In the genomic region with DNA sequence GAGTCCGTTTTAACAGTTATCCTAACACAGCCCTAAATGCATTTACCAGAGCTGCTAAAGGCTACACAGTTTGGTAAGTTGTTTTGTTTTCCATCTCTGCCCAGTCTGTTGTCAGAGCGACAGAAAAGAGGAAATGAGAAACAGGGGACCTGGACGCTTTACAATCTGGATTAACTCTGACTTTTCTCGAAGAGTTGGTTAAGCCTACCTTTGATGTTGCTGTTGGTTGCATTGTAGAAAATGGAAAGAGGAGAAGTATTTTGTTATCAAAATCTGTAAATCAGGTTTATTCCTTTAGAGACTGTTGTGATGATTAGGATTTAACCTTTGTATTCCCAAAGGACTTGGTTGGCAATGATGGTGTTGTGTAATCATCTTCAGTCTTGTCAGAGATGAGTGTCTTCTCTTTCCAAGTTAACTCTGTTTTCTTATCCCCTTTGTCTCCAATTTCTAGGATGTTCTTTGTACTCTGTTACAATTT, we compare ENCODE assay signal across 8 cellular contexts. TPM values are rescaled to one million over a fixed set of nuclear protein-coding genes. Genes with fewer than 3 reads are reported as not detected.
DNase-seq lines count a peak whose midpoint lies in the region; ATAC-seq, FAIRE-seq and TF ChIP-seq lines count a peak whose summit lies in the region.

No MANE protein-coding gene starts in this region.

- TF ChIP-seq EP300 in A549 (IDR thresholded peaks at IDR 0.05) = no peak

- WGBS in A549 (ENCODE audit: missing lambda C conversion rate) = 2% methylated on average over 4 of the region's 4 CpGs
- 48 to 61% methylated on average over 3 to 4 of the region's 4 CpGs for WGBS in mesodermal cell (ENCODE audit: insufficient coverage in 2 of 2), 2 experiments

- ATAC-seq in A549 (peak in 1 of 2 experiments; percentile 39; a peak in 2 of 6 replicates), HG02885 (IDR thresholded peaks at IDR 0.05; ENCODE audit: poor library complexity, unreplicated experiment) (peak; percentile 39)

- FAIRE-seq in A549 (lab: Jason Lieb, UNC) = no peak

- peak overlapping the region; percentile 49 for H3K4me3 ChIP-seq in A549
- peak overlapping the region; percentile 73 for H3K4me3 ChIP-seq in OCI-LY7 (ENCODE audit: low read depth, low read length, poor library complexity, severe bottlenecking)
- peak overlapping the region; percentile 79 for H3K4me3 ChIP-seq in colonic mucosa
- H3K4me3 ChIP-seq in mesodermal cell (ENCODE audit: extremely low read depth, insufficient read depth, low read length, poor library complexity, severe bottlenecking) = peak overlapping the region; percentile 59

- H3K79me2 ChIP-seq in OCI-LY7 (ENCODE audit: insufficient read depth, low read depth, low read length) = peaks cover 7% of the 10 kb centered on the region; the same call in 1 of the 2 replicates

- peak; percentile 22 to 45 for DNase-seq in A549 (ENCODE audit: low read depth in 1 of 2, low spot score in 1 of 2)
- DNase-seq in GM10248 (ENCODE audit: extremely low spot score) = peak; percentile 31
- DNase-seq in OCI-LY7 (ENCODE audit: low spot score) = peak; percentile 77
- no peak for DNase-seq in colonic mucosa
- DNase-seq in NK-92 (lab: John Stamatoyannopoulos, UW; ENCODE audit: unreplicated experiment) = no peak
- DNase-seq in NCI-H2196 treated with DMSO at 0.1 percent for 48 hours (lab: John Stamatoyannopoulos, UW; ENCODE audit: unreplicated experiment) = no peak

- peak overlapping the region; percentile 97 for H2AFZ ChIP-seq in OCI-LY7 (ENCODE audit: low read length)

- BruUV-seq in OCI-LY7 (replicated peaks; lab: Mats Ljungman, UMichigan) = no TSS peak

- H3K4me2 ChIP-seq in A549 (peak overlapping the region; percentile 79), OCI-LY7 (ENCODE audit: low read length) (peak overlapping the region; percentile 86)

- CTCF ChIA-PET in A549 (lab: Yijun Ruan, JAX) (interaction anchor here (1.6 to 3.9 kb wide), 2 partner anchors 48 to 91 kb away, joined by 3 to 20 read pairs; no protein-coding TSS in a partner anchor), GM10248 (lab: Yijun Ruan, JAX) (no interaction called here), OCI-LY7 (lab: Charles Lee; ENCODE audit: unreplicated experiment) (no interaction called here)

- TF ChIP-seq POLR2A in A549 (IDR thresholded peaks at IDR 0.05; ENCODE audit: low read length) = no peak

- no peaks in the 10 kb centered on the region for H3K36me3 ChIP-seq in OCI-LY7 (ENCODE audit: insufficient read depth, low read length)
- H3K36me3 ChIP-seq in colonic mucosa = no peaks in the 10 kb centered on the region
- no peaks in the 10 kb centered on the region for H3K36me3 ChIP-seq in mesodermal cell (ENCODE audit: control insufficient read depth, insufficient read depth, low read length)

- no peak for TF ChIP-seq CTCF in A549 (IDR thresholded peaks at IDR 0.05)
- TF ChIP-seq CTCF in GM10248 (IDR thresholded peaks at IDR 0.05; ENCODE audit: control extremely low read depth, extremely low read depth, low read depth, missing control alignments) = no peak
- no peak for TF ChIP-seq CTCF in OCI-LY7 (conservative IDR thresholded peaks at IDR 0.05; ENCODE audit: low read length)
- no peak for TF ChIP-seq CTCF in colonic mucosa (IDR thresholded peaks at IDR 0.05)

- H3K9me2 ChIP-seq in OCI-LY7 (ENCODE audit: insufficient read depth, low read length) = no peaks in the 10 kb centered on the region

- H3K9me3 ChIP-seq in A549 (no peaks in the 10 kb centered on the region), OCI-LY7 (ENCODE audit: low read length) (no peaks in the 10 kb centered on the region), colonic mucosa (no peaks in the 10 kb centered on the region), mesodermal cell (ENCODE audit: control insufficient read depth, low read length) (no peaks in the 10 kb centered on the region)

- peak overlapping the region; percentile 62 for H3K9ac ChIP-seq in colonic mucosa (ENCODE audit: low read depth in 2 of 2, low read length in 2 of 2)

- no peak for TF ChIP-seq RAD21 in A549 (conservative IDR thresholded peaks at IDR 0.05 in 1 of 2, IDR thresholded peaks at IDR 0.05 in 1 of 2)

- no peaks in the 10 kb centered on the region for H3K27me3 ChIP-seq in colonic mucosa

- POLR2A ChIA-PET in A549 (lab: Yijun Ruan, JAX) = interaction anchor here (0.9 kb wide), 1 partner anchor 92 kb away, joined by 3 read pairs; no protein-coding TSS in a partner anchor
- POLR2A ChIA-PET in GM10248 (lab: Yijun Ruan, JAX) = no interaction called here
- POLR2A ChIA-PET in OCI-LY7 (lab: Charles Lee) = interaction anchor here (0.6 to 1.1 kb wide), 3 partner anchors 9 to 644 kb away, joined by 3 to 4 read pairs (median 3); no protein-coding TSS in a partner anchor

- no peaks in the 10 kb centered on the region for H4K20me1 ChIP-seq in OCI-LY7 (ENCODE audit: insufficient read depth, low read length)

- peak overlapping the region; percentile 77 to 89 for H3K27ac ChIP-seq in A549
- peak overlapping the region; percentile 78 for H3K27ac ChIP-seq in OCI-LY7 (ENCODE audit: low read depth, low read length, poor library complexity, severe bottlenecking)
- peak overlapping the region; percentile 71 for H3K27ac ChIP-seq in colonic mucosa
- peak overlapping the region; percentile 98 for H3K27ac ChIP-seq in mesodermal cell (ENCODE audit: low read depth, low read length, severe bottlenecking)

- intact Hi-C loops in OCI-LY7 (cut with micrococcal nuclease; ENCODE audit: unreplicated experiment) (loop anchor here (2.0 to 10.0 kb wide), 2 partner anchors 93 to 369 kb away; no protein-coding TSS in a partner anchor), colonic mucosa (cut with DNase I) (no loop called here)

- H3K4me1 ChIP-seq in A549 (peaks cover 34% of the 10 kb centered on the region), OCI-LY7 (ENCODE audit: insufficient read depth, low read length, poor library complexity, severe bottlenecking) (peaks cover 18% of the 10 kb centered on the region), colonic mucosa (peaks cover 7% of the 10 kb centered on the region), mesodermal cell (ENCODE audit: control insufficient read depth, insufficient read depth, low read length, poor library complexity, severe bottlenecking) (peaks cover 27% of the 10 kb centered on the region)

TF ChIP-seq in A549, 52 proteins besides CTCF, POLR2A, EP300 and RAD21:
- TF ChIP-seq CEBPB (IDR thresholded peaks at IDR 0.05) (peak; percentile 44 to 76; a peak in 3 of 4 replicates), KDM1A (IDR thresholded peaks at IDR 0.05; ENCODE audit: low read depth) (no peak), GATA3 (IDR thresholded peaks at IDR 0.05; ENCODE audit: borderline replicate concordance) (no peak), TP53 (CRISPR knock-in tag; IDR thresholded peaks at IDR 0.05) (no peak), FOSB (CRISPR knock-in tag; IDR thresholded peaks at IDR 0.05) (no peak), JUNB (IDR thresholded peaks at IDR 0.05) (no peak)
- TF ChIP-seq, protein P1, sequence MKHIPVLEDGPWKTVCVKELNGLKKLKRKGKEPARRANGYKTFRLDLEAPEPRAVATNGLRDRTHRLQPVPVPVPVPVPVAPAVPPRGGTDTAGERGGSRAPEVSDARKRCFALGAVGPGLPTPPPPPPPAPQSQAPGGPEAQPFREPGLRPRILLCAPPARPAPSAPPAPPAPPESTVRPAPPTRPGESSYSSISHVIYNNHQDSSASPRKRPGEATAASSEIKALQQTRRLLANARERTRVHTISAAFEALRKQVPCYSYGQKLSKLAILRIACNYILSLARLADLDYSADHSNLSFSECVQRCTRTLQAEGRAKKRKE (CRISPR knock-in tag; IDR thresholded peaks at IDR 0.05; ENCODE audit: low read depth) = no peak
- TF ChIP-seq, protein P2, sequence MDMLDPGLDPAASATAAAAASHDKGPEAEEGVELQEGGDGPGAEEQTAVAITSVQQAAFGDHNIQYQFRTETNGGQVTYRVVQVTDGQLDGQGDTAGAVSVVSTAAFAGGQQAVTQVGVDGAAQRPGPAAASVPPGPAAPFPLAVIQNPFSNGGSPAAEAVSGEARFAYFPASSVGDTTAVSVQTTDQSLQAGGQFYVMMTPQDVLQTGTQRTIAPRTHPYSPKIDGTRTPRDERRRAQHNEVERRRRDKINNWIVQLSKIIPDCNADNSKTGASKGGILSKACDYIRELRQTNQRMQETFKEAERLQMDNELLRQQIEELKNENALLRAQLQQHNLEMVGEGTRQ (IDR thresholded peaks at IDR 0.05) = no peak
- TF ChIP-seq, protein P3, sequence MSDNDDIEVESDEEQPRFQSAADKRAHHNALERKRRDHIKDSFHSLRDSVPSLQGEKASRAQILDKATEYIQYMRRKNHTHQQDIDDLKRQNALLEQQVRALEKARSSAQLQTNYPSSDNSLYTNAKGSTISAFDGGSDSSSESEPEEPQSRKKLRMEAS (IDR thresholded peaks at IDR 0.05) = no peak

RNA-seq across cellular contexts. Expression of a gene that starts 0.5 kb away (rescaled TPM):
- polyA plus RNA-seq in A549 (2011; rRNA removed) (not detected in 2 replicates), A549 (2017; fragmentation: RNase III; extraction: RNeasy Plus Mini Kit Qiagen cat#74134 plus additional on column Dnase treatment) (not detected in 3 replicates)
- polyA plus RNA-seq in A549 (2012; cell fraction: cytosol; rRNA removed) = not detected in 2 replicates
- polyA plus RNA-seq in A549 (2012; cell fraction: nucleus; rRNA removed) = not detected in 2 replicates
- not detected in 2 replicates for polyA minus RNA-seq in A549 (2011; rRNA and poly(A)+ RNA removed)
- total RNA-seq in OCI-LY7 (2014; rRNA removed; shearing (Covaris generic)) = not detected in 2 replicates
- total RNA-seq in OCI-LY7 (2022) (not detected in 2 replicates), colonic mucosa (not detected)
- polyA plus RNA-seq in mesodermal cell (2013, experiment 1 of 2) = not detected
- polyA plus RNA-seq in mesodermal cell (2013, experiment 2 of 2) = not detected

RNA-seq across cellular contexts. Expression of a gene that starts 1.0 kb away (rescaled TPM):
- polyA plus RNA-seq in A549 (2011; rRNA removed) (6.9 and 8.7 TPM in 2 replicates), A549 (2017; fragmentation: RNase III; extraction: RNeasy Plus Mini Kit Qiagen cat#74134 plus additional on column Dnase treatment) (2.0 to 2.6 TPM (median 2.6 TPM) in 3 replicates)
- 0.83 and 1.0 TPM in 2 replicates for polyA plus RNA-seq in A549 (2012; cell fraction: cytosol; rRNA removed)
- polyA plus RNA-seq in A549 (2012; cell fraction: nucleus; rRNA removed) = 1.1 and 1.5 TPM in 2 replicates
- 2.6 and 3.8 TPM in 2 replicates for polyA minus RNA-seq in A549 (2011; rRNA and poly(A)+ RNA removed)
- 1.5 and 3.2 TPM in 2 replicates for total RNA-seq in OCI-LY7 (2014; rRNA removed; shearing (Covaris generic))
- total RNA-seq in OCI-LY7 (2022) (5.9 and 7.3 TPM in 2 replicates), colonic mucosa (1 to 10 TPM; 2.6 to 3.6 TPM)
- 4.6 TPM for polyA plus RNA-seq in mesodermal cell (2013, experiment 1 of 2)
- 6.3 TPM for polyA plus RNA-seq in mesodermal cell (2013, experiment 2 of 2)

Comparison
In these comparisons a context has a peak if more than half of its experiments do, and no peak if none do; other contexts are left out.
1. DNase-seq: peak in A549 (2 of 2), GM10248 (single experiment) and OCI-LY7 (single experiment); none in colonic mucosa (single experiment), NK-92 (single experiment) and NCI-H2196 treated with DMSO at 0.1 percent for 48 hours (single experiment).
2. Peak in every context shown above with its lines, with median percentiles within 50 percentile points of each other: H3K27ac ChIP-seq and H3K4me3 ChIP-seq.